Comparison of ENCODE assay signal across 39 cellular contexts in genomic region chr16:88418869-88419268, GRCh38.
"Had no signal": no experiment of that assay in that cellular context is flagged by ENCODE, and none has a peak within 500 bp of the region (broad histone marks: within the 10 kb centered on the region; RNA-seq: fewer than 3 reads in every experiment).

No MANE protein-coding gene starts in this region.

- H3K27me3 ChIP-seq: ascending aorta, cardiac muscle cell had no signal

- H3K27ac ChIP-seq: ascending aorta, cardiac muscle cell, VCaP had no signal

- H3K9me3 Mint-ChIP-seq: activated B cell treated with CpG ODN at 0.5 μM for 24 hours; activated CD4-positive, alpha-beta memory T cell treated with anti-CD3 and anti-CD28 coated beads, Interleukin-2, amount 10 ng/mL, durations not matched to agents 7 days and 5 days; activated CD4-positive, alpha-beta T cell treated with anti-CD3 and anti-CD28 coated beads, Interleukin-2, amount 10 ng/mL, durations not matched to agents 7 days and 5 days; activated naive CD4-positive, alpha-beta T cell treated with anti-CD3 and anti-CD28 coated beads, Interleukin-2, amount 10 ng/mL, durations not matched to agents 7 days and 5 days; activated naive CD4-positive, alpha-beta T cell treated with anti-CD3 and anti-CD28 coated beads, Interleukin-2, amount 50 U/mL, for 24 hours; activated naive CD8-positive, alpha-beta T cell treated with anti-CD3 and anti-CD28 coated beads, Interleukin-2, amount 10 ng/mL, durations not matched to agents 7 days and 5 days; activated naive CD8-positive, alpha-beta T cell treated with anti-CD3 and anti-CD28 coated beads, Interleukin-2, amount 50 U/mL, for 24 hours; activated T-cell treated with anti-CD3 and anti-CD28 coated beads, Interleukin-2, amount 50 U/mL, for 24 hours; activated T-helper 2 cell treated with anti-CD3 and anti-CD28 coated beads, Interferon-gamma antibody, Interleukin-2, Interleukin-4, amounts not matched to agents 10 μg/mL and 5 μg/mL and 100 μg/mL, durations not matched to agents 14 hours and 24 hours and 36 hours; central memory CD8-positive, alpha-beta T cell; T-helper 1 cell treated with Interleukin-12 subunit alpha and Interleukin-12 subunit beta and Interleukin-4 antibody, amounts not matched to agents 30 μg/mL and 1 μg/mL, for 36 hours; T-helper 2 cell treated with Interferon-gamma antibody and Interleukin-4, amounts not matched to agents 5 μg/mL and 100 μg/mL, for 36 hours had no signal

- H3K4me3 Mint-ChIP-seq: activated B cell treated with CpG ODN at 0.5 μM for 24 hours; activated CD4-positive, alpha-beta memory T cell treated with anti-CD3 and anti-CD28 coated beads, Interleukin-2, amount 10 ng/mL, durations not matched to agents 7 days and 5 days; activated CD4-positive, alpha-beta T cell treated with anti-CD3 and anti-CD28 coated beads for 36 hours; activated CD4-positive, alpha-beta T cell treated with anti-CD3 and anti-CD28 coated beads, Interleukin-2, amount 10 ng/mL, durations not matched to agents 7 days and 5 days; activated CD8-positive, alpha-beta memory T cell treated with anti-CD3 and anti-CD28 coated beads, Interleukin-2, amount 10 ng/mL, durations not matched to agents 7 days and 5 days; activated CD8-positive, alpha-beta T cell treated with anti-CD3 and anti-CD28 coated beads, Interleukin-2, amount 10 ng/mL, durations not matched to agents 7 days and 5 days; activated naive CD4-positive, alpha-beta T cell treated with anti-CD3 and anti-CD28 coated beads, Interleukin-2, amount 10 ng/mL, durations not matched to agents 7 days and 5 days; activated naive CD4-positive, alpha-beta T cell treated with anti-CD3 and anti-CD28 coated beads, Interleukin-2, amount 50 U/mL, for 24 hours; activated naive CD8-positive, alpha-beta T cell; activated naive CD8-positive, alpha-beta T cell treated with anti-CD3 and anti-CD28 coated beads, Interleukin-2, amount 10 ng/mL, durations not matched to agents 7 days and 5 days; activated naive CD8-positive, alpha-beta T cell treated with anti-CD3 and anti-CD28 coated beads, Interleukin-2, amount 50 U/mL, for 24 hours; activated T-cell treated with anti-CD3 and anti-CD28 coated beads, Interleukin-2, amount 50 U/mL, for 24 hours; brain; central memory CD8-positive, alpha-beta T cell; T-helper 1 cell treated with Interleukin-12 subunit alpha and Interleukin-12 subunit beta and Interleukin-4 antibody, amounts not matched to agents 30 μg/mL and 1 μg/mL, for 36 hours; T-helper 2 cell treated with Interferon-gamma antibody and Interleukin-4, amounts not matched to agents 5 μg/mL and 100 μg/mL, for 36 hours had no signal

- H3K4me1 Mint-ChIP-seq: activated B cell treated with CpG ODN at 0.5 μM for 24 hours; activated CD4-positive, alpha-beta memory T cell treated with anti-CD3 and anti-CD28 coated beads, Interleukin-2, amount 10 ng/mL, durations not matched to agents 7 days and 5 days; activated CD4-positive, alpha-beta T cell treated with anti-CD3 and anti-CD28 coated beads for 36 hours; activated CD4-positive, alpha-beta T cell treated with anti-CD3 and anti-CD28 coated beads, Interleukin-2, amount 10 ng/mL, durations not matched to agents 7 days and 5 days; activated CD8-positive, alpha-beta memory T cell treated with anti-CD3 and anti-CD28 coated beads, Interleukin-2, amount 10 ng/mL, durations not matched to agents 7 days and 5 days; activated naive CD4-positive, alpha-beta T cell treated with anti-CD3 and anti-CD28 coated beads, Interleukin-2, amount 10 ng/mL, durations not matched to agents 7 days and 5 days; activated naive CD4-positive, alpha-beta T cell treated with anti-CD3 and anti-CD28 coated beads, Interleukin-2, amount 50 U/mL, for 24 hours; activated naive CD8-positive, alpha-beta T cell treated with anti-CD3 and anti-CD28 coated beads, Interleukin-2, amount 10 ng/mL, durations not matched to agents 7 days and 5 days; activated naive CD8-positive, alpha-beta T cell treated with anti-CD3 and anti-CD28 coated beads, Interleukin-2, amount 50 U/mL, for 24 hours; central memory CD8-positive, alpha-beta T cell had no signal

- H3K27ac Mint-ChIP-seq: activated B cell treated with CpG ODN at 0.5 μM for 24 hours; activated CD4-positive, alpha-beta memory T cell treated with anti-CD3 and anti-CD28 coated beads, Interleukin-2, amount 10 ng/mL, durations not matched to agents 7 days and 5 days; activated CD4-positive, alpha-beta T cell treated with anti-CD3 and anti-CD28 coated beads for 36 hours; activated CD4-positive, alpha-beta T cell treated with anti-CD3 and anti-CD28 coated beads, Interleukin-2, amount 10 ng/mL, durations not matched to agents 7 days and 5 days; activated CD8-positive, alpha-beta memory T cell treated with anti-CD3 and anti-CD28 coated beads, Interleukin-2, amount 10 ng/mL, durations not matched to agents 7 days and 5 days; activated CD8-positive, alpha-beta T cell treated with anti-CD3 and anti-CD28 coated beads, Interleukin-2, amount 10 ng/mL, durations not matched to agents 7 days and 5 days; activated naive CD4-positive, alpha-beta T cell treated with anti-CD3 and anti-CD28 coated beads, Interleukin-2, amount 10 ng/mL, durations not matched to agents 7 days and 5 days; activated naive CD8-positive, alpha-beta T cell; activated naive CD8-positive, alpha-beta T cell treated with anti-CD3 and anti-CD28 coated beads, Interleukin-2, amount 10 ng/mL, durations not matched to agents 7 days and 5 days; activated T-cell treated with anti-CD3 and anti-CD28 coated beads, Interleukin-2, amount 50 U/mL, for 24 hours; activated T-helper 2 cell treated with anti-CD3 and anti-CD28 coated beads, Interferon-gamma antibody, Interleukin-2, Interleukin-4, amounts not matched to agents 10 μg/mL and 5 μg/mL and 100 μg/mL, durations not matched to agents 14 hours and 24 hours and 36 hours; brain; T-helper 1 cell treated with Interleukin-12 subunit alpha and Interleukin-12 subunit beta and Interleukin-4 antibody, amounts not matched to agents 30 μg/mL and 1 μg/mL, for 36 hours; T-helper 2 cell treated with Interferon-gamma antibody and Interleukin-4, amounts not matched to agents 5 μg/mL and 100 μg/mL, for 36 hours had no signal

- H3K9me3 ChIP-seq: ascending aorta had no signal

- H3K27me3 Mint-ChIP-seq: activated B cell treated with CpG ODN at 0.5 μM for 24 hours; activated CD4-positive, alpha-beta memory T cell treated with anti-CD3 and anti-CD28 coated beads, Interleukin-2, amount 10 ng/mL, durations not matched to agents 7 days and 5 days; activated CD4-positive, alpha-beta T cell treated with anti-CD3 and anti-CD28 coated beads for 36 hours; activated CD4-positive, alpha-beta T cell treated with anti-CD3 and anti-CD28 coated beads, Interleukin-2, amount 10 ng/mL, durations not matched to agents 7 days and 5 days; activated CD8-positive, alpha-beta memory T cell treated with anti-CD3 and anti-CD28 coated beads, Interleukin-2, amount 10 ng/mL, durations not matched to agents 7 days and 5 days; activated naive CD8-positive, alpha-beta T cell treated with anti-CD3 and anti-CD28 coated beads, Interleukin-2, amount 10 ng/mL, durations not matched to agents 7 days and 5 days; activated naive CD8-positive, alpha-beta T cell treated with anti-CD3 and anti-CD28 coated beads, Interleukin-2, amount 50 U/mL, for 24 hours; brain; central memory CD8-positive, alpha-beta T cell had no signal

- H3K36me3 Mint-ChIP-seq: activated CD8-positive, alpha-beta memory T cell treated with anti-CD3 and anti-CD28 coated beads, Interleukin-2, amount 10 ng/mL, durations not matched to agents 7 days and 5 days; activated naive CD4-positive, alpha-beta T cell treated with anti-CD3 and anti-CD28 coated beads, Interleukin-2, amount 10 ng/mL, durations not matched to agents 7 days and 5 days; activated naive CD4-positive, alpha-beta T cell treated with anti-CD3 and anti-CD28 coated beads, Interleukin-2, amount 50 U/mL, for 24 hours; activated naive CD8-positive, alpha-beta T cell; activated naive CD8-positive, alpha-beta T cell treated with anti-CD3 and anti-CD28 coated beads, Interleukin-2, amount 10 ng/mL, durations not matched to agents 7 days and 5 days; brain had no signal

- H3K36me3 ChIP-seq: ascending aorta, cardiac muscle cell had no signal

- DNase-seq: activated B cell treated with CpG ODN at 0.5 μM for 24 hours; activated CD4-positive, alpha-beta memory T cell treated with anti-CD3 and anti-CD28 coated beads, Interleukin-2, amount 10 ng/mL, durations not matched to agents 7 days and 5 days; activated CD4-positive, alpha-beta T cell treated with anti-CD3 and anti-CD28 coated beads for 1 hour; activated CD4-positive, alpha-beta T cell treated with anti-CD3 and anti-CD28 coated beads for 36 hours; activated CD4-positive, alpha-beta T cell treated with anti-CD3 and anti-CD28 coated beads for 48 hours; activated CD4-positive, alpha-beta T cell treated with anti-CD3 and anti-CD28 coated beads, Interleukin-2, amount 10 ng/mL, durations not matched to agents 7 days and 5 days; activated CD4-positive, alpha-beta T cell treated with anti-CD3 and anti-CD28 coated beads, Interleukin-2, amount 50 U/mL, for 48 hours; activated CD8-positive, alpha-beta memory T cell treated with anti-CD3 and anti-CD28 coated beads for 24 hours; activated CD8-positive, alpha-beta memory T cell treated with anti-CD3 and anti-CD28 coated beads, Interleukin-2, amount 10 ng/mL, durations not matched to agents 7 days and 5 days; activated CD8-positive, alpha-beta memory T cell treated with anti-CD3 and anti-CD28 coated beads, Interleukin-2, amount 50 U/mL, for 48 hours; activated CD8-positive, alpha-beta T cell treated with anti-CD3 and anti-CD28 coated beads, Interleukin-2, amount 10 ng/mL, durations not matched to agents 7 days and 5 days; activated effector memory CD4-positive, alpha-beta T cell treated with Interleukin-2 at 50 U/mL for 16 hours; activated gamma-delta T cell; activated naive CD4-positive, alpha-beta T cell treated with anti-CD3 and anti-CD28 coated beads, Interleukin-2, amount 10 ng/mL, durations not matched to agents 7 days and 5 days; activated naive CD4-positive, alpha-beta T cell treated with Interleukin-2 at 50 U/mL for 16 hours; activated naive CD8-positive, alpha-beta T cell treated with anti-CD3 and anti-CD28 coated beads, Interleukin-2, amount 10 ng/mL, durations not matched to agents 7 days and 5 days; activated naive CD8-positive, alpha-beta T cell treated with anti-CD3 and anti-CD28 coated beads, Interleukin-2, amount 50 U/mL, for 24 hours; activated T-cell treated with anti-CD3 and anti-CD28 coated beads, Interleukin-2, amount 50 U/mL, for 24 hours; activated T-cell treated with anti-CD3 and anti-CD28 coated beads, Interleukin-2, amount 50 U/mL, for 48 hours; amygdala; anterior cingulate cortex; caudate nucleus; cerebellar nuclear complex; T-helper 1 cell; T-helper 2 cell; T-helper 9 cell had no signal

- ATAC-seq: activated CD4-positive, alpha-beta T cell treated with anti-CD3 and anti-CD28 coated beads for 36 hours; activated CD4-positive, CD25-positive, alpha-beta regulatory T cell treated with anti-CD3 and anti-CD28 coated beads, Interleukin-2, amount 50 U/mL, for 24 hours; activated CD8-positive, alpha-beta memory T cell treated with anti-CD3 and anti-CD28 coated beads, Interleukin-2, amount 10 ng/mL, durations not matched to agents 7 days and 5 days; activated CD8-positive, alpha-beta T cell treated with anti-CD3 and anti-CD28 coated beads, Interleukin-2, amount 10 ng/mL, durations not matched to agents 7 days and 5 days; activated naive CD8-positive, alpha-beta T cell treated with anti-CD3 and anti-CD28 coated beads, Interleukin-2, amount 50 U/mL, for 24 hours had no signal

- H3K4me1 ChIP-seq: ascending aorta had no signal

- H3K4me3 ChIP-seq: ascending aorta, cardiac muscle cell had no signal

- FAIRE-seq: bronchial epithelial cell, TTC549 had no signal
